8 cellular contexts compared by ENCODE assay signal in the genomic region with DNA sequence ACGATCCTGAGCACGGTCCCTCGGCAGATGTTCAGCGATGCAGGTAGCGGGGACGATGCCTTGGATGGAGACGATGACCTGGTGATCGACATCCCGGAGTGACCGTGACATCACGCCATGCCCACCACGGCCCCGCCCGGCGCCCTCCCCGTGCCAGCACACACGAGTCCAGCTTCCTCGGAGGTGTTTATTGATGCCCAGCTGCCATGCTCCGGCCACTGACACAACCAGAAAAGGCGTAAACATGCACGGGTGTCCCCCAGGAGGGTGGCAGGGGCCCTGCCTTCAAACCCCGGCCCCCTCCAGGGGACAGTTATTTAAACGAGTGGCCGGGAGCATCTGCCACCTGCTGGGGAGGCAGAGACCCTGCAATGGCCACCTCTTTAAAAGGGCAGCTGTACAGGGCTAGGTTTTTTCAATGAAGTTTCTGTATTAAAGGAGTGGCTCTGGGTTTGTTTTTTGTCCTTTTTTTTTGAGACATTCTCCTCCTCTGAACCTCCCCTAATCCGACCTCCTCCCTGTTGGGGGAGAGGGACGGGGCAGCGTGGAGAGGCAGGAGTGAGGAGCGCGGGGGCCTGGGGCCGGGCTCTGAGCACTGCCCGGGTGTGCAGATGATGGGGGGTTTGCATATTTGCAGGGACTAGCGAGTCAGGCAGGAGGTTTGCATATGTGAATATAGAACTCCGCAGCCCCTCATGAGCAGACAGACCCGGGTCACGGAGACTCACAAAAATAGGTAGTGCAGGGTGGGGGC. TPM values are rescaled to one million over a fixed set of nuclear protein-coding genes. Genes with fewer than 3 reads are reported as not detected.
DNase-seq lines count a peak whose midpoint lies in the region; ATAC-seq and TF ChIP-seq lines count a peak whose summit lies in the region.

No MANE protein-coding gene starts in this region.

- no peaks in the 10 kb centered on the region for H3K9me3 Mint-ChIP-seq in activated naive CD8-positive, alpha-beta T cell treated with anti-CD3 and anti-CD28 coated beads, Interleukin-2, amount 10 ng/mL, durations not matched to agents 7 days and 5 days

- peaks cover 7 to 12% of the 10 kb centered on the region in 2 donors for H3K27me3 ChIP-seq in right atrium auricular region

- no peaks in the 10 kb centered on the region for H3K9me3 ChIP-seq in right atrium auricular region

- no peak overlapping the region for H3K4me3 Mint-ChIP-seq in activated naive CD8-positive, alpha-beta T cell treated with anti-CD3 and anti-CD28 coated beads, Interleukin-2, amount 10 ng/mL, durations not matched to agents 7 days and 5 days

- peak; percentile 62 for ATAC-seq in activated naive CD8-positive, alpha-beta T cell treated with anti-CD3 and anti-CD28 coated beads, Interleukin-2, amount 10 ng/mL, durations not matched to agents 7 days and 5 days (ENCODE audit: low read depth)
- no peak for ATAC-seq in HG03175 (IDR thresholded peaks at IDR 0.05; ENCODE audit: unreplicated experiment)
- no peak for ATAC-seq in GM21576 (IDR thresholded peaks at IDR 0.05; ENCODE audit: unreplicated experiment)

- TF ChIP-seq CTCF in right atrium auricular region (IDR thresholded peaks at IDR 0.05), result peak; percentile 68 to 88

- DNase-seq in AG08396 (ENCODE audit: low spot score) (peak; percentile 87), GM03348 (ENCODE audit: low spot score) (peak; percentile 83), NCI-H69 (lab: John Stamatoyannopoulos, UW) (peak; percentile 45), right atrium auricular region (ENCODE audit: low spot score) (no peak)
- no peak for DNase-seq in activated naive CD8-positive, alpha-beta T cell treated with anti-CD3 and anti-CD28 coated beads, Interleukin-2, amount 10 ng/mL, durations not matched to agents 7 days and 5 days
- DNase-seq in stimulated activated CD4-positive, alpha-beta T cell treated with anti-CD3 and anti-CD28 coated beads, Interleukin-4, amount 100 ng/mL, for 1 hour, result peak; percentile 46

- H3K36me3 ChIP-seq in right atrium auricular region, result no peaks in the 10 kb centered on the region

- peaks cover 3% of the 10 kb centered on the region for H3K4me1 Mint-ChIP-seq in activated naive CD8-positive, alpha-beta T cell treated with anti-CD3 and anti-CD28 coated beads, Interleukin-2, amount 10 ng/mL, durations not matched to agents 7 days and 5 days

- POLR2A ChIA-PET in activated naive CD8-positive, alpha-beta T cell treated with anti-CD3 and anti-CD28 coated beads, Interleukin-2, amount 10 ng/mL, durations not matched to agents 7 days and 5 days (lab: Charles Lee), result interaction anchor here (0.6 to 1.3 kb wide), 7 partner anchors 9 to 197 kb away, joined by 3 to 4 read pairs (median 3); a partner anchor contains a TSS

- peaks cover 8% of the 10 kb centered on the region for H3K27me3 Mint-ChIP-seq in activated naive CD8-positive, alpha-beta T cell treated with anti-CD3 and anti-CD28 coated beads, Interleukin-2, amount 10 ng/mL, durations not matched to agents 7 days and 5 days

- peaks cover 2% of the 10 kb centered on the region for H3K36me3 Mint-ChIP-seq in activated naive CD8-positive, alpha-beta T cell treated with anti-CD3 and anti-CD28 coated beads, Interleukin-2, amount 10 ng/mL, durations not matched to agents 7 days and 5 days

- H3K27ac Mint-ChIP-seq in activated naive CD8-positive, alpha-beta T cell treated with anti-CD3 and anti-CD28 coated beads, Interleukin-2, amount 10 ng/mL, durations not matched to agents 7 days and 5 days, result no peak overlapping the region

- no peak overlapping the region for H3K27ac ChIP-seq in right atrium auricular region

- H3K4me1 ChIP-seq in right atrium auricular region, result peaks cover 0 to 13% of the 10 kb centered on the region in 2 donors

- no peak overlapping the region for H3K4me3 ChIP-seq in right atrium auricular region

RNA-seq across cellular contexts. Expression of a gene that starts 5.3 kb away (rescaled TPM):
- total RNA-seq in activated naive CD8-positive, alpha-beta T cell treated with anti-CD3 and anti-CD28 coated beads, Interleukin-2, amount 10 ng/mL, durations not matched to agents 7 days and 5 days, result not detected
- not detected for total RNA-seq in right atrium auricular region

RNA-seq across cellular contexts. Expression of a gene that starts 9.5 kb away (rescaled TPM):
- 100 to 1,000 TPM; 113 to 118 TPM for total RNA-seq in activated naive CD8-positive, alpha-beta T cell treated with anti-CD3 and anti-CD28 coated beads, Interleukin-2, amount 10 ng/mL, durations not matched to agents 7 days and 5 days
- total RNA-seq in right atrium auricular region, result 100 to 1,000 TPM in 1 of 2 donors, 10 to 100 TPM in 1; 33.4 to 117 TPM

RNA-seq across cellular contexts. Expression of a gene that starts 10.1 kb away (rescaled TPM):
- 10 to 100 TPM; 35.1 to 37.3 TPM for total RNA-seq in activated naive CD8-positive, alpha-beta T cell treated with anti-CD3 and anti-CD28 coated beads, Interleukin-2, amount 10 ng/mL, durations not matched to agents 7 days and 5 days
- 10 to 100 TPM; 10.3 to 11.4 TPM for total RNA-seq in right atrium auricular region

RNA-seq across cellular contexts. Expression of a gene that starts 17.5 kb away (rescaled TPM):
- not detected for total RNA-seq in activated naive CD8-positive, alpha-beta T cell treated with anti-CD3 and anti-CD28 coated beads, Interleukin-2, amount 10 ng/mL, durations not matched to agents 7 days and 5 days
- total RNA-seq in right atrium auricular region, result not detected

RNA-seq across cellular contexts. Expression of a gene that starts 25.6 kb away (rescaled TPM):
- 1 to 10 TPM; 3.9 to 5.5 TPM for total RNA-seq in activated naive CD8-positive, alpha-beta T cell treated with anti-CD3 and anti-CD28 coated beads, Interleukin-2, amount 10 ng/mL, durations not matched to agents 7 days and 5 days
- total RNA-seq in right atrium auricular region, result not detected

Comparison
In these comparisons a context has a peak if more than half of its experiments do, and no peak if none do; other contexts are left out.
1. DNase-seq: peak in AG08396 (single experiment), GM03348 (single experiment), NCI-H69 (single experiment) and stimulated activated CD4-positive, alpha-beta T cell treated with anti-CD3 and anti-CD28 coated beads, Interleukin-4, amount 100 ng/mL, for 1 hour (single experiment); none in activated naive CD8-positive, alpha-beta T cell treated with anti-CD3 and anti-CD28 coated beads, Interleukin-2, amount 10 ng/mL, durations not matched to agents 7 days and 5 days (single experiment) and right atrium auricular region (single experiment).